In the genomic region with DNA sequence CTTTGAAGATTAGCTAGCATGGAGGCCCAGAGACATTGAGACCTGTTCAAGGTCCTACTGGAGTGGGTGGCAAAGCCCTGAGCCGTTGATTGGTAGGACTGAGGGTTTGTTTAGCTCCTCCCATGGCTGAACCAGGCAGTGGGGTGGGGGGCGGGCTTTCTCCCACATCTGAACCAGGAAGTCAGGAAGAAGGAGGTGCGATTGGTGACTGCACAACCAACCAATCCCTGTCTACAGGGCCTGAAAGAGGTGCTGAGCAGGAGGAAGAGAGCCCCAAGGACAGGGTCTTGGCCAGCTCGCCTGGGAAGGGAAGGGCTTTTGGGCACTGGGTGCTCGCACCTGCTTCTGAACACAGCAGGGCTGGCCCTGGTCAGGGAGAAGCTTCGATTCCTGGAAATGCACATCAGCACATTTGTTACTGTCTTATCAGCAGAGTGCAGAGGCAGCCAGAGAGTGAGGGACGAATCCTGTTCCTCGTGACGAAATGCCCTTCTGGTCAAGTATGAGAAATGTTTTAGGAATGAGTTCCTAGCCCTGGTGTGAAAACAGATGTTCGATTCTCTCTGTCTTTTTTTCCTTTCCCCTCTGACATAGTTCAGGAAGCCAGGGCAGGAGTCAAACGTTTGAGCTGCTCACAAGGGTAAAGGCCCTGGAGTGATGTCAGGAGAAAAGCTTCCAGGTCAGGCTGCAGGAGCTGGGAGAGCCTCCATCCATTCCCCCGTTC, we compare ENCODE assay signal across 1 cellular context.
TF ChIP-seq lines count a peak whose summit lies in the region.

No MANE protein-coding gene starts in this region.

TF ChIP-seq in K562, 482 proteins besides CTCF, POLR2A, EP300 and RAD21 (continued from another document and continues in another):
- TF ChIP-seq, protein P1, sequence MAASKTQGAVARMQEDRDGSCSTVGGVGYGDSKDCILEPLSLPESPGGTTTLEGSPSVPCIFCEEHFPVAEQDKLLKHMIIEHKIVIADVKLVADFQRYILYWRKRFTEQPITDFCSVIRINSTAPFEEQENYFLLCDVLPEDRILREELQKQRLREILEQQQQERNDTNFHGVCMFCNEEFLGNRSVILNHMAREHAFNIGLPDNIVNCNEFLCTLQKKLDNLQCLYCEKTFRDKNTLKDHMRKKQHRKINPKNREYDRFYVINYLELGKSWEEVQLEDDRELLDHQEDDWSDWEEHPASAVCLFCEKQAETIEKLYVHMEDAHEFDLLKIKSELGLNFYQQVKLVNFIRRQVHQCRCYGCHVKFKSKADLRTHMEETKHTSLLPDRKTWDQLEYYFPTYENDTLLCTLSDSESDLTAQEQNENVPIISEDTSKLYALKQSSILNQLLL (CRISPR knock-in tag; IDR thresholded peaks at IDR 0.05; ENCODE audit: borderline replicate concordance), result no peak
- peak; percentile 98 for TF ChIP-seq CBFA2T3 (IDR thresholded peaks at IDR 0.05)
- no peak for TF ChIP-seq JUNB (CRISPR knock-in tag; conservative IDR thresholded peaks at IDR 0.05)
- TF ChIP-seq, protein P2, sequence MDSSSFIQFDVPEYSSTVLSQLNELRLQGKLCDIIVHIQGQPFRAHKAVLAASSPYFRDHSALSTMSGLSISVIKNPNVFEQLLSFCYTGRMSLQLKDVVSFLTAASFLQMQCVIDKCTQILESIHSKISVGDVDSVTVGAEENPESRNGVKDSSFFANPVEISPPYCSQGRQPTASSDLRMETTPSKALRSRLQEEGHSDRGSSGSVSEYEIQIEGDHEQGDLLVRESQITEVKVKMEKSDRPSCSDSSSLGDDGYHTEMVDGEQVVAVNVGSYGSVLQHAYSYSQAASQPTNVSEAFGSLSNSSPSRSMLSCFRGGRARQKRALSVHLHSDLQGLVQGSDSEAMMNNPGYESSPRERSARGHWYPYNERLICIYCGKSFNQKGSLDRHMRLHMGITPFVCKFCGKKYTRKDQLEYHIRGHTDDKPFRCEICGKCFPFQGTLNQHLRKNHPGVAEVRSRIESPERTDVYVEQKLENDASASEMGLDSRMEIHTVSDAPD (CRISPR knock-in tag; IDR thresholded peaks at IDR 0.05), result no peak
- no peak for TF ChIP-seq MCM3 (IDR thresholded peaks at IDR 0.05)
- TF ChIP-seq FOS (IDR thresholded peaks at IDR 0.05; ENCODE audit: extremely low read depth, insufficient read length), result no peak
- TF ChIP-seq, protein P3, sequence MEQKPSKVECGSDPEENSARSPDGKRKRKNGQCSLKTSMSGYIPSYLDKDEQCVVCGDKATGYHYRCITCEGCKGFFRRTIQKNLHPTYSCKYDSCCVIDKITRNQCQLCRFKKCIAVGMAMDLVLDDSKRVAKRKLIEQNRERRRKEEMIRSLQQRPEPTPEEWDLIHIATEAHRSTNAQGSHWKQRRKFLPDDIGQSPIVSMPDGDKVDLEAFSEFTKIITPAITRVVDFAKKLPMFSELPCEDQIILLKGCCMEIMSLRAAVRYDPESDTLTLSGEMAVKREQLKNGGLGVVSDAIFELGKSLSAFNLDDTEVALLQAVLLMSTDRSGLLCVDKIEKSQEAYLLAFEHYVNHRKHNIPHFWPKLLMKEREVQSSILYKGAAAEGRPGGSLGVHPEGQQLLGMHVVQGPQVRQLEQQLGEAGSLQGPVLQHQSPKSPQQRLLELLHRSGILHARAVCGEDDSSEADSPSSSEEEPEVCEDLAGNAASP (IDR thresholded peaks at IDR 0.05), result no peak
- TF ChIP-seq ZFP30 (CRISPR knock-in tag; IDR thresholded peaks at IDR 0.05; ENCODE audit: borderline replicate concordance), result no peak
- no peak for TF ChIP-seq NR2C2 (CRISPR knock-in tag; IDR thresholded peaks at IDR 0.05)
- peak; percentile 90 for TF ChIP-seq NR2C2 (tag; IDR thresholded peaks at IDR 0.05)
- no peak for TF ChIP-seq POLR2AphosphoS2 (IDR thresholded peaks at IDR 0.05; ENCODE audit: low read length)
- no peak for TF ChIP-seq STAG1 (CRISPR knock-in tag; IDR thresholded peaks at IDR 0.05; ENCODE audit: borderline replicate concordance)
- no peak for TF ChIP-seq ZNF583 (CRISPR knock-in tag; IDR thresholded peaks at IDR 0.05)
- TF ChIP-seq, protein P4, sequence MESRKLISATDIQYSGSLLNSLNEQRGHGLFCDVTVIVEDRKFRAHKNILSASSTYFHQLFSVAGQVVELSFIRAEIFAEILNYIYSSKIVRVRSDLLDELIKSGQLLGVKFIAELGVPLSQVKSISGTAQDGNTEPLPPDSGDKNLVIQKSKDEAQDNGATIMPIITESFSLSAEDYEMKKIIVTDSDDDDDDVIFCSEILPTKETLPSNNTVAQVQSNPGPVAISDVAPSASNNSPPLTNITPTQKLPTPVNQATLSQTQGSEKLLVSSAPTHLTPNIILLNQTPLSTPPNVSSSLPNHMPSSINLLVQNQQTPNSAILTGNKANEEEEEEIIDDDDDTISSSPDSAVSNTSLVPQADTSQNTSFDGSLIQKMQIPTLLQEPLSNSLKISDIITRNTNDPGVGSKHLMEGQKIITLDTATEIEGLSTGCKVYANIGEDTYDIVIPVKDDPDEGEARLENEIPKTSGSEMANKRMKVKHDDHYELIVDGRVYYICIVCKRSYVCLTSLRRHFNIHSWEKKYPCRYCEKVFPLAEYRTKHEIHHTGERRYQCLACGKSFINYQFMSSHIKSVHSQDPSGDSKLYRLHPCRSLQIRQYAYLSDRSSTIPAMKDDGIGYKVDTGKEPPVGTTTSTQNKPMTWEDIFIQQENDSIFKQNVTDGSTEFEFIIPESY (CRISPR knock-in tag; IDR thresholded peaks at IDR 0.05), result no peak; the same call in 1 of the 2 replicates
- TF ChIP-seq ZC3H11A (IDR thresholded peaks at IDR 0.05; ENCODE audit: low read depth, low read length), result no peak
- TF ChIP-seq ZBED1 (IDR thresholded peaks at IDR 0.05), result peak; percentile 68; the same call in 1 of the 2 replicates
- TF ChIP-seq L3MBTL2 (IDR thresholded peaks at IDR 0.05), result peak; percentile 89
- no peak for TF ChIP-seq SIX5 (IDR thresholded peaks at IDR 0.05; ENCODE audit: borderline replicate concordance in 1 of 2, insufficient read depth in 1 of 2, low read depth in 1 of 2, low read length in 2 of 2)
- TF ChIP-seq YY1 (IDR thresholded peaks at IDR 0.05; ENCODE audit: borderline replicate concordance in 1 of 3, control insufficient read depth in 1 of 3, extremely low read depth in 1 of 3, insufficient read depth in 3 of 3, insufficient read length in 1 of 3, insufficient replicate concordance in 2 of 3, low read depth in 1 of 3, low read length in 2 of 3), result no peak
- no peak for TF ChIP-seq ZNF3 (CRISPR knock-in tag; IDR thresholded peaks at IDR 0.05)
- TF ChIP-seq TEAD2 (tag; IDR thresholded peaks at IDR 0.05), result peak; percentile 39; the same call in 1 of the 2 replicates
- peak; percentile 80 for TF ChIP-seq PHB2 (IDR thresholded peaks at IDR 0.05; ENCODE audit: low read depth)
- TF ChIP-seq BDP1 (IDR thresholded peaks at IDR 0.05; ENCODE audit: insufficient read depth, insufficient read length), result no peak
- TF ChIP-seq KHSRP (IDR thresholded peaks at IDR 0.05), result peak; percentile 52; the same call in 1 of the 2 replicates
- no peak for TF ChIP-seq GTF2A2 (tag; IDR thresholded peaks at IDR 0.05)
- TF ChIP-seq, protein P5, sequence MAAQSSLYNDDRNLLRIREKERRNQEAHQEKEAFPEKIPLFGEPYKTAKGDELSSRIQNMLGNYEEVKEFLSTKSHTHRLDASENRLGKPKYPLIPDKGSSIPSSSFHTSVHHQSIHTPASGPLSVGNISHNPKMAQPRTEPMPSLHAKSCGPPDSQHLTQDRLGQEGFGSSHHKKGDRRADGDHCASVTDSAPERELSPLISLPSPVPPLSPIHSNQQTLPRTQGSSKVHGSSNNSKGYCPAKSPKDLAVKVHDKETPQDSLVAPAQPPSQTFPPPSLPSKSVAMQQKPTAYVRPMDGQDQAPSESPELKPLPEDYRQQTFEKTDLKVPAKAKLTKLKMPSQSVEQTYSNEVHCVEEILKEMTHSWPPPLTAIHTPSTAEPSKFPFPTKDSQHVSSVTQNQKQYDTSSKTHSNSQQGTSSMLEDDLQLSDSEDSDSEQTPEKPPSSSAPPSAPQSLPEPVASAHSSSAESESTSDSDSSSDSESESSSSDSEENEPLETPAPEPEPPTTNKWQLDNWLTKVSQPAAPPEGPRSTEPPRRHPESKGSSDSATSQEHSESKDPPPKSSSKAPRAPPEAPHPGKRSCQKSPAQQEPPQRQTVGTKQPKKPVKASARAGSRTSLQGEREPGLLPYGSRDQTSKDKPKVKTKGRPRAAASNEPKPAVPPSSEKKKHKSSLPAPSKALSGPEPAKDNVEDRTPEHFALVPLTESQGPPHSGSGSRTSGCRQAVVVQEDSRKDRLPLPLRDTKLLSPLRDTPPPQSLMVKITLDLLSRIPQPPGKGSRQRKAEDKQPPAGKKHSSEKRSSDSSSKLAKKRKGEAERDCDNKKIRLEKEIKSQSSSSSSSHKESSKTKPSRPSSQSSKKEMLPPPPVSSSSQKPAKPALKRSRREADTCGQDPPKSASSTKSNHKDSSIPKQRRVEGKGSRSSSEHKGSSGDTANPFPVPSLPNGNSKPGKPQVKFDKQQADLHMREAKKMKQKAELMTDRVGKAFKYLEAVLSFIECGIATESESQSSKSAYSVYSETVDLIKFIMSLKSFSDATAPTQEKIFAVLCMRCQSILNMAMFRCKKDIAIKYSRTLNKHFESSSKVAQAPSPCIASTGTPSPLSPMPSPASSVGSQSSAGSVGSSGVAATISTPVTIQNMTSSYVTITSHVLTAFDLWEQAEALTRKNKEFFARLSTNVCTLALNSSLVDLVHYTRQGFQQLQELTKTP (IDR thresholded peaks at IDR 0.05; ENCODE audit: low read depth in 1 of 2, partially characterized antibody in 2 of 2), result peak in 1 of 2 experiments; percentile 82
- TF ChIP-seq SRSF7 (optimal IDR thresholded peaks at IDR 0.05; ENCODE audit: low read depth, low read length), result no peak
- TF ChIP-seq ADNP (tag; IDR thresholded peaks at IDR 0.05), result no peak
- no peak for TF ChIP-seq ZNF778 (CRISPR knock-in tag; IDR thresholded peaks at IDR 0.05)
- peak; percentile 36; the same call in 1 of the 2 replicates for TF ChIP-seq POLR2G (IDR thresholded peaks at IDR 0.05; ENCODE audit: low read depth, low read length)
- TF ChIP-seq, protein P6, sequence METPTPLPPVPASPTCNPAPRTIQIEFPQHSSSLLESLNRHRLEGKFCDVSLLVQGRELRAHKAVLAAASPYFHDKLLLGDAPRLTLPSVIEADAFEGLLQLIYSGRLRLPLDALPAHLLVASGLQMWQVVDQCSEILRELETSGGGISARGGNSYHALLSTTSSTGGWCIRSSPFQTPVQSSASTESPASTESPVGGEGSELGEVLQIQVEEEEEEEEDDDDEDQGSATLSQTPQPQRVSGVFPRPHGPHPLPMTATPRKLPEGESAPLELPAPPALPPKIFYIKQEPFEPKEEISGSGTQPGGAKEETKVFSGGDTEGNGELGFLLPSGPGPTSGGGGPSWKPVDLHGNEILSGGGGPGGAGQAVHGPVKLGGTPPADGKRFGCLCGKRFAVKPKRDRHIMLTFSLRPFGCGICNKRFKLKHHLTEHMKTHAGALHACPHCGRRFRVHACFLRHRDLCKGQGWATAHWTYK (CRISPR knock-in tag; IDR thresholded peaks at IDR 0.05), result no peak
- TF ChIP-seq, protein P7, sequence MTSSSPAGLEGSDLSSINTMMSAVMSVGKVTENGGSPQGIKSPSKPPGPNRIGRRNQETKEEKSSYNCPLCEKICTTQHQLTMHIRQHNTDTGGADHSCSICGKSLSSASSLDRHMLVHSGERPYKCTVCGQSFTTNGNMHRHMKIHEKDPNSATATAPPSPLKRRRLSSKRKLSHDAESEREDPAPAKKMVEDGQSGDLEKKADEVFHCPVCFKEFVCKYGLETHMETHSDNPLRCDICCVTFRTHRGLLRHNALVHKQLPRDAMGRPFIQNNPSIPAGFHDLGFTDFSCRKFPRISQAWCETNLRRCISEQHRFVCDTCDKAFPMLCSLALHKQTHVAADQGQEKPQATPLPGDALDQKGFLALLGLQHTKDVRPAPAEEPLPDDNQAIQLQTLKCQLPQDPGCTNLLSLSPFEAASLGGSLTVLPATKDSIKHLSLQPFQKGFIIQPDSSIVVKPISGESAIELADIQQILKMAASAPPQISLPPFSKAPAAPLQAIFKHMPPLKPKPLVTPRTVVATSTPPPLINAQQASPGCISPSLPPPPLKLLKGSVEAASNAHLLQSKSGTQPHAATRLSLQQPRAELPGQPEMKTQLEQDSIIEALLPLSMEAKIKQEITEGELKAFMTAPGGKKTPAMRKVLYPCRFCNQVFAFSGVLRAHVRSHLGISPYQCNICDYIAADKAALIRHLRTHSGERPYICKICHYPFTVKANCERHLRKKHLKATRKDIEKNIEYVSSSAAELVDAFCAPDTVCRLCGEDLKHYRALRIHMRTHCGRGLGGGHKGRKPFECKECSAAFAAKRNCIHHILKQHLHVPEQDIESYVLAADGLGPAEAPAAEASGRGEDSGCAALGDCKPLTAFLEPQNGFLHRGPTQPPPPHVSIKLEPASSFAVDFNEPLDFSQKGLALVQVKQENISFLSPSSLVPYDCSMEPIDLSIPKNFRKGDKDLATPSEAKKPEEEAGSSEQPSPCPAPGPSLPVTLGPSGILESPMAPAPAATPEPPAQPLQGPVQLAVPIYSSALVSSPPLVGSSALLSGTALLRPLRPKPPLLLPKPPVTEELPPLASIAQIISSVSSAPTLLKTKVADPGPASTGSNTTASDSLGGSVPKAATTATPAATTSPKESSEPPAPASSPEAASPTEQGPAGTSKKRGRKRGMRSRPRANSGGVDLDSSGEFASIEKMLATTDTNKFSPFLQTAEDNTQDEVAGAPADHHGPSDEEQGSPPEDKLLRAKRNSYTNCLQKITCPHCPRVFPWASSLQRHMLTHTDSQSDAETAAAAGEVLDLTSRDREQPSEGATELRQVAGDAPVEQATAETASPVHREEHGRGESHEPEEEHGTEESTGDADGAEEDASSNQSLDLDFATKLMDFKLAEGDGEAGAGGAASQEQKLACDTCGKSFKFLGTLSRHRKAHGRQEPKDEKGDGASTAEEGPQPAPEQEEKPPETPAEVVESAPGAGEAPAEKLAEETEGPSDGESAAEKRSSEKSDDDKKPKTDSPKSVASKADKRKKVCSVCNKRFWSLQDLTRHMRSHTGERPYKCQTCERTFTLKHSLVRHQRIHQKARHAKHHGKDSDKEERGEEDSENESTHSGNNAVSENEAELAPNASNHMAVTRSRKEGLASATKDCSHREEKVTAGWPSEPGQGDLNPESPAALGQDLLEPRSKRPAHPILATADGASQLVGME (CRISPR knock-in tag; IDR thresholded peaks at IDR 0.05), result no peak
- TF ChIP-seq ETV1 (tag; conservative IDR thresholded peaks at IDR 0.05; ENCODE audit: low read depth), result peak; percentile 27
- TF ChIP-seq, protein P8, sequence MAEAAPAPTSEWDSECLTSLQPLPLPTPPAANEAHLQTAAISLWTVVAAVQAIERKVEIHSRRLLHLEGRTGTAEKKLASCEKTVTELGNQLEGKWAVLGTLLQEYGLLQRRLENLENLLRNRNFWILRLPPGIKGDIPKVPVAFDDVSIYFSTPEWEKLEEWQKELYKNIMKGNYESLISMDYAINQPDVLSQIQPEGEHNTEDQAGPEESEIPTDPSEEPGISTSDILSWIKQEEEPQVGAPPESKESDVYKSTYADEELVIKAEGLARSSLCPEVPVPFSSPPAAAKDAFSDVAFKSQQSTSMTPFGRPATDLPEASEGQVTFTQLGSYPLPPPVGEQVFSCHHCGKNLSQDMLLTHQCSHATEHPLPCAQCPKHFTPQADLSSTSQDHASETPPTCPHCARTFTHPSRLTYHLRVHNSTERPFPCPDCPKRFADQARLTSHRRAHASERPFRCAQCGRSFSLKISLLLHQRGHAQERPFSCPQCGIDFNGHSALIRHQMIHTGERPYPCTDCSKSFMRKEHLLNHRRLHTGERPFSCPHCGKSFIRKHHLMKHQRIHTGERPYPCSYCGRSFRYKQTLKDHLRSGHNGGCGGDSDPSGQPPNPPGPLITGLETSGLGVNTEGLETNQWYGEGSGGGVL (CRISPR knock-in tag; IDR thresholded peaks at IDR 0.05), result no peak
- TF ChIP-seq BACH1 (tag; IDR thresholded peaks at IDR 0.05), result no peak; the same call in 1 of the 2 replicates
- TF ChIP-seq POU5F1 (IDR thresholded peaks at IDR 0.05; ENCODE audit: borderline replicate concordance, low read depth, low read length, partially characterized antibody), result no peak
- no peak for TF ChIP-seq DNMT1 (IDR thresholded peaks at IDR 0.05)
- TF ChIP-seq BMI1 (IDR thresholded peaks at IDR 0.05; ENCODE audit: low read length), result no peak
